Comparison of ENCODE assay signal across 2 cellular contexts in genomic region chr5:123156577-123157296, GRCh38.
A peak's percentile ranks its signal among the peaks of the same experiment; 100 is the strongest.
TF ChIP-seq lines count a peak whose summit lies in the region.

No MANE protein-coding gene starts in this region.

TF ChIP-seq in HEK293, 187 proteins besides CTCF, POLR2A, EP300 and RAD21 (continued from another document and continues in another):
- TF ChIP-seq ZNF518A (tag by site-specific recombination; conservative IDR thresholded peaks at IDR 0.05; ENCODE audit: low read depth) (no peak), ZSCAN30 (tag by site-specific recombination; IDR thresholded peaks at IDR 0.05) (no peak), ZNF837 (tag by site-specific recombination; IDR thresholded peaks at IDR 0.05) (no peak), WT1 (tag by site-specific recombination; IDR thresholded peaks at IDR 0.05) (no peak), ZNF692 (tag by site-specific recombination; IDR thresholded peaks at IDR 0.05) (0 out of 2 replicates have a peak, but pooled peaks have one; percentile 22), IKZF3 (tag by site-specific recombination; IDR thresholded peaks at IDR 0.05) (no peak), OVOL3 (tag by site-specific recombination; IDR thresholded peaks at IDR 0.05) (peak; percentile 30; the same call in 1 of the 2 replicates), ZNF654 (tag by site-specific recombination; IDR thresholded peaks at IDR 0.05; ENCODE audit: low read depth) (no peak), ZNF610 (tag by site-specific recombination; IDR thresholded peaks at IDR 0.05; ENCODE audit: borderline replicate concordance) (no peak), ZNF645 (tag by site-specific recombination; IDR thresholded peaks at IDR 0.05) (no peak), ZBTB17 (tag by site-specific recombination; IDR thresholded peaks at IDR 0.05) (peak; percentile 45; the same call in 1 of the 2 replicates), ZNF155 (tag by site-specific recombination; IDR thresholded peaks at IDR 0.05) (no peak), OSR2 (tag by site-specific recombination; IDR thresholded peaks at IDR 0.05) (peak; percentile 64), ZIC2 (tag by site-specific recombination; IDR thresholded peaks at IDR 0.05) (peak; percentile 21; the same call in 1 of the 2 replicates), ZNF10 (tag by site-specific recombination; IDR thresholded peaks at IDR 0.05) (no peak; the same call in 1 of the 2 replicates), GLI2 (tag by site-specific recombination; IDR thresholded peaks at IDR 0.05; ENCODE audit: borderline replicate concordance, low read depth) (peak; percentile 6; the same call in 1 of the 2 replicates), INSM2 (tag by site-specific recombination; IDR thresholded peaks at IDR 0.05) (0 out of 2 replicates have a peak, but pooled peaks have one; percentile 7), GFI1B (tag by site-specific recombination; IDR thresholded peaks at IDR 0.05) (0 out of 2 replicates have a peak, but pooled peaks have one; percentile 11), ZNF211 (tag by site-specific recombination; IDR thresholded peaks at IDR 0.05; ENCODE audit: low read depth) (no peak)

TF ChIP-seq in WTC11, 78 proteins besides CTCF, POLR2A, EP300 and RAD21 (continued from another document):
- TF ChIP-seq ZNF219 (CRISPR knock-in tag; IDR thresholded peaks at IDR 0.05; ENCODE audit: borderline replicate concordance) (no peak), SOX15 (CRISPR knock-in tag; IDR thresholded peaks at IDR 0.05) (no peak), OVOL2 (CRISPR knock-in tag; IDR thresholded peaks at IDR 0.05; ENCODE audit: borderline replicate concordance) (no peak), MYBL2 (CRISPR knock-in tag; IDR thresholded peaks at IDR 0.05) (no peak), E2F1 (CRISPR knock-in tag; IDR thresholded peaks at IDR 0.05) (no peak), NFE2L1 (CRISPR knock-in tag; IDR thresholded peaks at IDR 0.05) (no peak), HMGA2 (CRISPR knock-in tag; IDR thresholded peaks at IDR 0.05) (no peak)
